In the genomic region with DNA sequence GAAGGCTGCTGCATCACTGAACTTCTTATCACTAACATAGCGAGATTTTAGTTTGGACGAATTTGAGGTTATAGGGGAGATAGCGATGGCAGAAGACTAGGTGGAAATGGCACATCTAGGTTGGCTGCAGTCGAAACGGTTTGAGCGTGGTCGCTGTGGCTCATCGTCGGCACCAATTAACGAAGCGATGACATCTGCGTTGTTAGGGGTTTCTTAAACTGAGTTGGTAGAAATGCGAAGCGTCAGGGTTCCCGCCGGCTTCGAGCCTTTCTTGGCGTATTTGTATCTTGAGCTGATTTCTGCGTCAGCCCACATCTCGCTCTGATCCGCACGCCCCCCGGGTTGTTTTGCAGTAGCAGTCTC, we compare ENCODE assay signal across 8 cellular contexts. TPM values are rescaled to one million over a fixed set of nuclear protein-coding genes. Genes with fewer than 3 reads are reported as not detected.
DNase-seq lines count a peak whose midpoint lies in the region; ATAC-seq, FAIRE-seq and TF ChIP-seq lines count a peak whose summit lies in the region.

No MANE protein-coding gene starts in this region.

- in situ Hi-C loops in Panc1 (cut with HindIII; ENCODE audit: low pct_unique_long_range_greater_than_20kb, low sequenced_read_pairs), result no loop called here

- H4K20me1 ChIP-seq in hepatocyte (ENCODE audit: insufficient read depth, poor library complexity, severe bottlenecking), result peaks cover 21% of the 10 kb centered on the region

- TF ChIP-seq CTCF in A673 (conservative IDR thresholded peaks at IDR 0.05; ENCODE audit: low read depth, low read length) (no peak), Panc1 (IDR thresholded peaks at IDR 0.05) (no peak), hepatocyte (IDR thresholded peaks at IDR 0.05; ENCODE audit: poor library complexity) (no peak)

- H3K9me3 ChIP-seq in A673 (ENCODE audit: low read depth, low read length, poor library complexity, severe bottlenecking), result no peaks in the 10 kb centered on the region
- no peaks in the 10 kb centered on the region for H3K9me3 ChIP-seq in Panc1 (ENCODE audit: control insufficient read depth, insufficient read depth, low read depth, low read length)
- H3K9me3 ChIP-seq in hepatocyte (ENCODE audit: low read depth), result no peaks in the 10 kb centered on the region
- no peaks in the 10 kb centered on the region for H3K9me3 ChIP-seq in skeletal muscle satellite cell (replicated peaks; ENCODE audit: low read length)

- peak overlapping the region; percentile 95 for H3K27ac Mint-ChIP-seq in activated naive CD8-positive, alpha-beta T cell treated with anti-CD3 and anti-CD28 coated beads, Interleukin-2, amount 10 ng/mL, durations not matched to agents 7 days and 5 days

- CTCF ChIA-PET in A673 (lab: Charles Lee), result interaction anchor here (0.5 to 1.0 kb wide), 2 partner anchors 61 to 570 kb away, joined by 5 read pairs; no protein-coding TSS in a partner anchor
- CTCF ChIA-PET in Panc1 (lab: Charles Lee), result no interaction called here

- no peak for FAIRE-seq in RCC 7860 (lab: Jason Lieb, UNC)

- peaks cover 47% of the 10 kb centered on the region for H3K4me1 Mint-ChIP-seq in activated naive CD8-positive, alpha-beta T cell treated with anti-CD3 and anti-CD28 coated beads, Interleukin-2, amount 10 ng/mL, durations not matched to agents 7 days and 5 days

- peaks cover 17% of the 10 kb centered on the region for H3K4me1 ChIP-seq in A673 (ENCODE audit: insufficient read depth, low read length, poor library complexity, severe bottlenecking)
- H3K4me1 ChIP-seq in Panc1 (ENCODE audit: control insufficient read depth, insufficient read depth, low read length), result peaks cover 5% of the 10 kb centered on the region; the same call in 1 of the 2 replicates
- peaks cover 18% of the 10 kb centered on the region for H3K4me1 ChIP-seq in hepatocyte (ENCODE audit: insufficient read depth)
- H3K4me1 ChIP-seq in skeletal muscle satellite cell (ENCODE audit: control insufficient read depth, insufficient read depth, low read length), result peaks cover 27% of the 10 kb centered on the region

- whole genome bisulfite sequencing in hepatocyte (ENCODE audit: low lambda C conversion rate, missing lambda C conversion rate), result 2% methylated on average over 23 of the region's 23 CpGs

- peak overlapping the region; percentile 90 for H3K4me3 Mint-ChIP-seq in activated naive CD8-positive, alpha-beta T cell treated with anti-CD3 and anti-CD28 coated beads, Interleukin-2, amount 10 ng/mL, durations not matched to agents 7 days and 5 days

- DNase-seq in A673 (ENCODE audit: low spot score) (peak; percentile 71), Panc1 (ENCODE audit: low read depth, low spot score) (no peak), hepatocyte (ENCODE audit: low spot score) (peak; percentile 51), RCC 7860 (ENCODE audit: low spot score) (no peak)
- no peak for DNase-seq in activated naive CD8-positive, alpha-beta T cell treated with anti-CD3 and anti-CD28 coated beads, Interleukin-2, amount 10 ng/mL, durations not matched to agents 7 days and 5 days

- H3K27ac ChIP-seq in A673 (ENCODE audit: low read depth, low read length, poor library complexity, severe bottlenecking) (peak overlapping the region; percentile 92), Panc1 (ENCODE audit: low read length) (peak overlapping the region; percentile 98), hepatocyte (peak overlapping the region; percentile 94)

- POLR2A ChIA-PET in A673 (lab: Charles Lee; ENCODE audit: low non-redundant PET), result interaction anchor here (0.5 kb wide), 1 partner anchor 61 kb away, joined by 3 read pairs; no protein-coding TSS in a partner anchor
- POLR2A ChIA-PET in Panc1 (lab: Charles Lee), result interaction anchor here (0.6 to 1.4 kb wide), 5 partner anchors 15 to 68 kb away, joined by 3 to 9 read pairs (median 4); partner anchors contain the start of gene NIT2
- POLR2A ChIA-PET in activated naive CD8-positive, alpha-beta T cell treated with anti-CD3 and anti-CD28 coated beads, Interleukin-2, amount 10 ng/mL, durations not matched to agents 7 days and 5 days (lab: Charles Lee), result interaction anchor here (0.7 to 2.5 kb wide), 16 partner anchors 8 to 589 kb away, joined by 3 to 9 read pairs (median 4); partner anchors contain the start of genes NIT2, TBC1D23, TFG and TMEM45A

- H3K4me2 ChIP-seq in hepatocyte (peak overlapping the region; percentile 87), skeletal muscle satellite cell (ENCODE audit: low read length) (peak overlapping the region; percentile 95)

- H3K9ac ChIP-seq in skeletal muscle satellite cell (ENCODE audit: low read depth, low read length), result peak overlapping the region; percentile 90

- H3K36me3 Mint-ChIP-seq in activated naive CD8-positive, alpha-beta T cell treated with anti-CD3 and anti-CD28 coated beads, Interleukin-2, amount 10 ng/mL, durations not matched to agents 7 days and 5 days, result peaks cover 8% of the 10 kb centered on the region

- H3K36me3 ChIP-seq in A673 (ENCODE audit: insufficient read depth, low read length, poor library complexity, severe bottlenecking) (no peaks in the 10 kb centered on the region), Panc1 (ENCODE audit: control insufficient read depth, insufficient read depth, low read length) (no peaks in the 10 kb centered on the region; the same call in 1 of the 2 replicates), hepatocyte (replicated peaks; ENCODE audit: insufficient read depth, low read depth) (no peaks in the 10 kb centered on the region), skeletal muscle satellite cell (ENCODE audit: insufficient read depth, low read length) (no peaks in the 10 kb centered on the region)

- peaks cover 77% of the 10 kb centered on the region for H3K79me2 ChIP-seq in hepatocyte

- peaks cover 2% of the 10 kb centered on the region for H3K9me3 Mint-ChIP-seq in activated naive CD8-positive, alpha-beta T cell treated with anti-CD3 and anti-CD28 coated beads, Interleukin-2, amount 10 ng/mL, durations not matched to agents 7 days and 5 days

- H3K27me3 ChIP-seq in A673 (replicated peaks; ENCODE audit: insufficient read depth, low read depth, low read length, poor library complexity), result no peaks in the 10 kb centered on the region
- H3K27me3 ChIP-seq in Panc1 (ENCODE audit: control insufficient read depth, insufficient read depth, low read length), result no peaks in the 10 kb centered on the region
- H3K27me3 ChIP-seq in hepatocyte, result no peaks in the 10 kb centered on the region
- no peaks in the 10 kb centered on the region for H3K27me3 ChIP-seq in skeletal muscle satellite cell (ENCODE audit: control insufficient read depth, insufficient read depth, low read length)

- TSS peak; percentile 76 for BruUV-seq in A673 (replicated peaks; lab: Mats Ljungman, UMichigan)
- TSS peak; percentile 87 for BruUV-seq in Panc1 (replicated peaks; lab: Mats Ljungman, UMichigan)

- H3K27me3 Mint-ChIP-seq in activated naive CD8-positive, alpha-beta T cell treated with anti-CD3 and anti-CD28 coated beads, Interleukin-2, amount 10 ng/mL, durations not matched to agents 7 days and 5 days, result no peaks in the 10 kb centered on the region

- ATAC-seq in GM18511 (IDR thresholded peaks at IDR 0.05; ENCODE audit: unreplicated experiment) (peak; percentile 22), HG03060 (IDR thresholded peaks at IDR 0.05; ENCODE audit: low read depth, unreplicated experiment) (peak; percentile 5), Panc1 (peak; percentile 28)
- peak; percentile 13 for ATAC-seq in activated naive CD8-positive, alpha-beta T cell treated with anti-CD3 and anti-CD28 coated beads, Interleukin-2, amount 10 ng/mL, durations not matched to agents 7 days and 5 days (ENCODE audit: low read depth)

- peak overlapping the region; percentile 67 for H2AFZ ChIP-seq in hepatocyte

- intact Hi-C loops in A673 (cut with micrococcal nuclease; ENCODE audit: unreplicated experiment) (no loop called here), Panc1 (cut with micrococcal nuclease; ENCODE audit: unreplicated experiment) (loop anchor here (10.0 kb wide), 1 partner anchor 193 kb away; no protein-coding TSS in a partner anchor)

- no peaks in the 10 kb centered on the region for H3K9me2 ChIP-seq in hepatocyte (replicated peaks; ENCODE audit: insufficient read depth)

- H3K4me3 ChIP-seq in A673 (ENCODE audit: low read depth, low read length, poor library complexity, severe bottlenecking) (peak overlapping the region; percentile 88), Panc1 (ENCODE audit: low read depth in 2 of 2, low read length in 2 of 2) (peak overlapping the region; percentile 74 to 87), hepatocyte (peak overlapping the region; percentile 47), skeletal muscle satellite cell (ENCODE audit: low read length) (peak overlapping the region; percentile 85)

RNA-seq across cellular contexts. Expression of gene LNP1, which starts 0.3 kb away (rescaled TPM):
- total RNA-seq in A673 (2021) (4.3 and 5.3 TPM in 2 replicates), Panc1 (2021; ENCODE audit: unreplicated experiment) (1.8 TPM), hepatocyte (4.3 and 5.8 TPM in 2 replicates)
- 0.47 TPM for polyA plus RNA-seq in Panc1 (2012; ENCODE audit: insufficient read length)
- total RNA-seq in activated naive CD8-positive, alpha-beta T cell treated with anti-CD3 and anti-CD28 coated beads, Interleukin-2, amount 10 ng/mL, durations not matched to agents 7 days and 5 days, result 1 to 10 TPM; 1.1 to 1.8 TPM
- polyA plus RNA-seq in hepatocyte, result 1.1 and 1.9 TPM in 2 replicates
- 3.3 and 3.8 TPM in 2 replicates for total RNA-seq in skeletal muscle satellite cell (2012; rRNA removed)

RNA-seq across cellular contexts. Expression of gene TOMM70, which starts 0.8 kb away (rescaled TPM):
- 54.4 and 55.1 TPM in 2 replicates for total RNA-seq in A673 (2021)
- total RNA-seq in Panc1 (2021; ENCODE audit: unreplicated experiment), result 55.7 TPM
- 24.1 TPM for polyA plus RNA-seq in Panc1 (2012; ENCODE audit: insufficient read length)
- total RNA-seq in activated naive CD8-positive, alpha-beta T cell treated with anti-CD3 and anti-CD28 coated beads, Interleukin-2, amount 10 ng/mL, durations not matched to agents 7 days and 5 days, result 10 to 100 TPM; 36.6 to 39.2 TPM
- 65.6 and 75.7 TPM in 2 replicates for total RNA-seq in hepatocyte
- 18.7 and 23.2 TPM in 2 replicates for polyA plus RNA-seq in hepatocyte
- 58.1 and 69.7 TPM in 2 replicates for total RNA-seq in skeletal muscle satellite cell (2012; rRNA removed)

Comparison
In these comparisons a context has a peak if more than half of its experiments do, and no peak if none do; other contexts are left out.
1. DNase-seq: peak in A673 (single experiment) and hepatocyte (single experiment); none in Panc1 (single experiment), activated naive CD8-positive, alpha-beta T cell treated with anti-CD3 and anti-CD28 coated beads, Interleukin-2, amount 10 ng/mL, durations not matched to agents 7 days and 5 days (single experiment) and RCC 7860 (single experiment).
2. Peak in every context shown above with its lines, with median percentiles within 50 percentile points of each other: H3K27ac ChIP-seq, H3K4me3 ChIP-seq and ATAC-seq.